Comparison of ENCODE assay signal across 8 cellular contexts in genomic region chr4:107772269-107772668, GRCh38. TPM values are rescaled to one million over a fixed set of nuclear protein-coding genes. Genes with fewer than 3 reads are reported as not detected.
DNase-seq lines count a peak whose midpoint lies in the region; ATAC-seq, FAIRE-seq and TF ChIP-seq lines count a peak whose summit lies in the region.
"Not testable (repeated sequence)": the region's sequence is repeated elsewhere in the genome, so short reads cannot be mapped to it uniquely, and the experiment has no call there.
"Had no signal": no experiment of that assay in that cellular context is flagged by ENCODE, and none has a peak within 500 bp of the region (broad histone marks: within the 10 kb centered on the region; RNA-seq: fewer than 3 reads in every experiment).

No MANE protein-coding gene starts in this region.

- not testable (repeated sequence) for DNase-seq in K562 (ENCODE audit: extremely low read depth in 1 of 4, low spot score in 3 of 4); HepG2 (ENCODE audit: low spot score)

- BruUV-seq in K562 (replicated peaks; lab: Mats Ljungman, UMichigan); HepG2 (replicated peaks; lab: Mats Ljungman, UMichigan): not testable (repeated sequence)

- not testable (repeated sequence) for TF ChIP-seq CTCF in HEK293 (tag by site-specific recombination; IDR thresholded peaks at IDR 0.05); K562 (IDR thresholded peaks at IDR 0.05 in 2 of 3, conservative IDR thresholded peaks at IDR 0.05 in 1 of 3; ENCODE audit: insufficient read depth in 2 of 3, low read depth in 1 of 3, low read length in 3 of 3); HepG2 (CRISPR knock-in tag; IDR thresholded peaks at IDR 0.05)

- TF ChIP-seq RAD21 in K562 (CRISPR knock-in tag; conservative IDR thresholded peaks at IDR 0.05 in 1 of 2, IDR thresholded peaks at IDR 0.05 in 1 of 2); HepG2 (CRISPR knock-in tag; IDR thresholded peaks at IDR 0.05): not testable (repeated sequence)

- not testable (repeated sequence) for H3K27me3 ChIP-seq in K562 (ENCODE audit: control insufficient read depth in 2 of 2, insufficient read depth in 2 of 2, low read length in 2 of 2); HepG2 (ENCODE audit: control insufficient read depth in 1 of 2, insufficient read depth in 2 of 2, low read length in 2 of 2)

- intact Hi-C loops in K562 (cut with micrococcal nuclease); HepG2 (cut with micrococcal nuclease; ENCODE audit: unreplicated experiment): not testable (repeated sequence)

- H3K9me3 ChIP-seq in HEK293 (ENCODE audit: control insufficient read depth, insufficient read depth, low read depth, low read length); K562 (replicated peaks; ENCODE audit: control insufficient read depth, insufficient read depth, low read depth, low read length); HepG2 (ENCODE audit: low read length): not testable (repeated sequence)

- CTCF ChIA-PET in HEK293 (lab: Yijun Ruan, JAX) = interaction anchor here (1.4 kb wide), 1 partner anchor 13 kb away, joined by 4 read pairs; no protein-coding TSS in a partner anchor
- CTCF ChIA-PET in K562 (lab: Yijun Ruan, JAX; ENCODE audit: low intra/inter-chr PET ratio); HepG2 (lab: Yijun Ruan, JAX; ENCODE audit: low intra/inter-chr PET ratio, low total read pairs): not testable (repeated sequence)

- 0% methylated on average over 5 of the region's 5 CpGs for WGBS in K562 (ENCODE audit: insufficient coverage, low coverage, missing lambda C conversion rate)
- WGBS in HepG2 (ENCODE audit: low lambda C conversion rate) = 70% methylated on average over 5 of the region's 5 CpGs

- not testable (repeated sequence) for H4K20me1 ChIP-seq in K562 (replicated peaks; ENCODE audit: control insufficient read depth, insufficient read depth, low read length); HepG2 (ENCODE audit: insufficient read depth, low read length)

- H3K4me3 ChIP-seq in HEK293 (ENCODE audit: low read depth, low read length); K562; HepG2 (replicated peaks in 1 of 3; ENCODE audit: insufficient read depth in 1 of 3, low read depth in 2 of 3, low read length in 3 of 3): not testable (repeated sequence)

- H2AFZ ChIP-seq in K562 (ENCODE audit: low read depth, low read length); HepG2 (ENCODE audit: low read length): not testable (repeated sequence)

- H3K9ac ChIP-seq in K562 (ENCODE audit: insufficient read depth in 1 of 2, low read depth in 2 of 2, low read length in 2 of 2); HepG2 (ENCODE audit: insufficient read depth, low read depth, low read length): not testable (repeated sequence)

- not testable (repeated sequence) for TF ChIP-seq EP300 in K562 (IDR thresholded peaks at IDR 0.05; ENCODE audit: low read length); HepG2 (IDR thresholded peaks at IDR 0.05; ENCODE audit: low read depth in 2 of 2, low read length in 2 of 2); HepG2 (CRISPR knock-in tag; IDR thresholded peaks at IDR 0.05; ENCODE audit: borderline replicate concordance)

- FAIRE-seq in K562 (lab: Jason Lieb, UNC); HepG2 (lab: Jason Lieb, UNC): not testable (repeated sequence)

- not testable (repeated sequence) for H3K36me3 ChIP-seq in HEK293 (ENCODE audit: control insufficient read depth in 2 of 2, insufficient read depth in 1 of 2, low read length in 2 of 2); K562 (ENCODE audit: control insufficient read depth, insufficient read depth, low read length); HepG2 (replicated peaks in 1 of 2; ENCODE audit: control insufficient read depth in 1 of 2, insufficient read depth in 2 of 2, low read length in 2 of 2)

- in situ Hi-C loops in K562 (cut with MboI) = loop anchor here (25.0 kb wide), 1 partner anchor 140 kb away; no protein-coding TSS in a partner anchor
- in situ Hi-C loops in HepG2 (cut with HindIII; ENCODE audit: extremely low pct_ligation_motif_present, low pct_unique_long_range_greater_than_20kb) = not testable (repeated sequence)

- not testable (repeated sequence) for H3K4me2 ChIP-seq in K562 (ENCODE audit: insufficient read depth, low read length); HepG2 (ENCODE audit: low read depth, low read length)

- POLR2A ChIA-PET in HEK293 (lab: Yijun Ruan, JAX); K562 (lab: Yijun Ruan, JAX); HepG2 (lab: Yijun Ruan, JAX): not testable (repeated sequence)

- not testable (repeated sequence) for ATAC-seq in K562, HepG2

- H3K79me2 ChIP-seq in K562 (ENCODE audit: control insufficient read depth, insufficient read depth, low read length); HepG2 (ENCODE audit: insufficient read depth, low read length): not testable (repeated sequence)

- TF ChIP-seq POLR2A in K562 (conservative IDR thresholded peaks at IDR 0.05); HepG2 (IDR thresholded peaks at IDR 0.05; ENCODE audit: insufficient read depth in 1 of 2, low read depth in 2 of 2, low read length in 2 of 2): not testable (repeated sequence)

- not testable (repeated sequence) for H3K27ac ChIP-seq in HEK293 (ENCODE audit: extremely low read depth, low read depth, low read length); K562 (ENCODE audit: extremely low read depth, low read depth, low read length); HepG2 (ENCODE audit: extremely low read length, insufficient read depth, low read length)

- not testable (repeated sequence) for H3K9me1 ChIP-seq in K562 (ENCODE audit: control insufficient read depth, insufficient read depth, low read length)

- H3K4me1 ChIP-seq in HEK293 (ENCODE audit: control insufficient read depth, insufficient read depth, low read length); K562 (replicated peaks in 1 of 2; ENCODE audit: control insufficient read depth in 2 of 2, insufficient read depth in 2 of 2, low read length in 2 of 2); HepG2 (ENCODE audit: insufficient read depth, low read length): not testable (repeated sequence)

RNA-seq across cellular contexts. Expression of gene PAPSS1, which starts 52.2 kb away (rescaled TPM):
- total RNA-seq in K562 (2011; cell fraction: chromatin; rRNA removed; ENCODE audit: low replicate concordance) = 12.8 and 15.1 TPM in 2 replicates
- 6.0 and 7.2 TPM in 2 replicates for total RNA-seq in K562 (2011; cell fraction: nucleolus; rRNA removed)
- 10.0 and 11.5 TPM in 2 replicates for total RNA-seq in K562 (2011; cell fraction: nucleoplasm; rRNA removed)
- total RNA-seq in K562 (2014; rRNA removed) = 21.1 and 25.4 TPM in 2 replicates
- 38.5 and 40.1 TPM in 2 replicates for total RNA-seq in K562 (2014; rRNA removed; fragmentation: Illumina TruSeq; extraction: Trizol)
- 43.2 and 46.3 TPM in 2 replicates for total RNA-seq in K562 (2015; rRNA removed; fragmentation: Illumina TruSeq; extraction: Trizol)
- total RNA-seq in K562 (2021) = 32.1 and 35.0 TPM in 2 replicates
- polyA plus RNA-seq in K562 (2011; rRNA removed) = 50.4 and 71.7 TPM in 2 replicates
- 19.6 and 57.1 TPM in 2 replicates for polyA plus RNA-seq in K562 (2011; cell fraction: cytosol; rRNA removed)
- polyA plus RNA-seq in K562 (2011; cell fraction: nucleus; rRNA removed) = 19.9 and 48.8 TPM in 2 replicates
- 49.9 and 59.4 TPM in 2 replicates for polyA plus RNA-seq in K562 (2012)
- polyA plus RNA-seq in K562 (2014; fragmentation: Illumina TruSeq; extraction: Trizol) = 35.1 and 41.9 TPM in 2 replicates
- polyA plus RNA-seq in K562 (2014; fragmentation: Nextera tagmentation; extraction: Ambion mirVana) = 10 to 100 TPM; 47.0 to 53.9 TPM
- polyA plus RNA-seq in K562 (2014; rRNA removed) = 29.4 and 39.3 TPM in 2 replicates
- polyA minus RNA-seq in K562 (2011; rRNA and poly(A)+ RNA removed) = 59.5 and 115 TPM in 2 replicates
- 20.5 and 26.2 TPM in 2 replicates for polyA minus RNA-seq in K562 (2011; cell fraction: cytosol; rRNA and poly(A)+ RNA removed)
- polyA minus RNA-seq in K562 (2011; cell fraction: nucleus; rRNA and poly(A)+ RNA removed) = 16.0 and 48.9 TPM in 2 replicates
- total RNA-seq in HepG2 (2016; rRNA removed; fragmentation: Illumina TruSeq; extraction: Trizol) = 126 and 170 TPM in 2 replicates
- total RNA-seq in HepG2 (2016; cell fraction: cytosol; rRNA removed; fragmentation: Illumina TruSeq; extraction: Trizol; ENCODE audit: low read depth) = 73.6 and 81.4 TPM in 2 replicates
- 127 and 163 TPM in 2 replicates for total RNA-seq in HepG2 (2016; cell fraction: insoluble cytoplasmic fraction; rRNA removed; fragmentation: Illumina TruSeq; extraction: Trizol)
- 33.8 and 41.6 TPM in 2 replicates for total RNA-seq in HepG2 (2016; cell fraction: membrane; rRNA removed; fragmentation: Illumina TruSeq; extraction: Trizol)
- 77.5 and 82.3 TPM in 2 replicates for total RNA-seq in HepG2 (2016; cell fraction: nucleus; rRNA removed; fragmentation: Illumina TruSeq; extraction: Trizol)
- polyA plus RNA-seq in HepG2 (2011; rRNA removed) = 71.9 and 105 TPM in 2 replicates
- polyA plus RNA-seq in HepG2 (2011; cell fraction: cytosol; rRNA removed) = 84.4 and 86.8 TPM in 2 replicates
- 50.7 and 63.9 TPM in 2 replicates for polyA plus RNA-seq in HepG2 (2011; cell fraction: nucleus; rRNA removed)
- 64.1 and 73.2 TPM in 2 replicates for polyA plus RNA-seq in HepG2 (2012)
- polyA plus RNA-seq in HepG2 (2016; cell fraction: cytosol; fragmentation: Illumina TruSeq; extraction: Trizol; ENCODE audit: low read depth) = 4.8 and 5.5 TPM in 2 replicates
- 147 and 149 TPM in 2 replicates for polyA plus RNA-seq in HepG2 (2016; cell fraction: insoluble cytoplasmic fraction; fragmentation: Illumina TruSeq; extraction: Trizol; ENCODE audit: low read depth)
- 9.3 and 13.3 TPM in 2 replicates for polyA plus RNA-seq in HepG2 (2016; cell fraction: membrane; fragmentation: Illumina TruSeq; extraction: Trizol; ENCODE audit: low read depth)
- 67.7 and 74.4 TPM in 2 replicates for polyA plus RNA-seq in HepG2 (2016; cell fraction: nucleus; fragmentation: Illumina TruSeq; extraction: Trizol; ENCODE audit: insufficient read depth, low read depth)
- 32.2 and 93.6 TPM in 2 replicates for polyA minus RNA-seq in HepG2 (2011; rRNA and poly(A)+ RNA removed; ENCODE audit: low replicate concordance)
- polyA minus RNA-seq in HepG2 (2011; cell fraction: cytosol; rRNA and poly(A)+ RNA removed) = 53.5 and 55.5 TPM in 2 replicates
- 75.1 and 79.7 TPM in 2 replicates for polyA minus RNA-seq in HepG2 (2011; cell fraction: nucleus; rRNA and poly(A)+ RNA removed)

RNA-seq across cellular contexts. Expression of gene SGMS2, which starts 52.5 kb away (rescaled TPM):
- total RNA-seq in K562 (2011; cell fraction: chromatin; rRNA removed; ENCODE audit: low replicate concordance) = 0.21 TPM in 1 of 2 replicates, not detected in the other
- 0.50 TPM in 1 of 2 replicates, not detected in the other for total RNA-seq in K562 (2011; cell fraction: nucleolus; rRNA removed)
- 0.15 and 0.84 TPM in 2 replicates for total RNA-seq in K562 (2011; cell fraction: nucleoplasm; rRNA removed)
- total RNA-seq in K562 (2014; rRNA removed) (not detected in 2 replicates), K562 (2014; rRNA removed; fragmentation: Illumina TruSeq; extraction: Trizol) (not detected in 2 replicates), K562 (2015; rRNA removed; fragmentation: Illumina TruSeq; extraction: Trizol) (not detected in 2 replicates), K562 (2021) (0.04 and 0.09 TPM in 2 replicates), HepG2 (2016; rRNA removed; fragmentation: Illumina TruSeq; extraction: Trizol) (1.2 and 1.3 TPM in 2 replicates)
- polyA plus RNA-seq in K562 (2011; rRNA removed) (0.01 and 0.13 TPM in 2 replicates), K562 (2014; fragmentation: Illumina TruSeq; extraction: Trizol) (not detected in 2 replicates), K562 (2014; fragmentation: Nextera tagmentation; extraction: Ambion mirVana) (under 1 TPM in 1 of 2 experiments, not detected in 1; 0.25 TPM), K562 (2014; rRNA removed) (0.07 TPM in 1 of 2 replicates, not detected in the other), HepG2 (2011; rRNA removed) (1.7 and 2.0 TPM in 2 replicates)
- polyA plus RNA-seq in K562 (2011; cell fraction: cytosol; rRNA removed) = 0.25 TPM in 1 of 2 replicates, not detected in the other
- polyA plus RNA-seq in K562 (2011; cell fraction: nucleus; rRNA removed) = 0.10 TPM in 1 of 2 replicates, not detected in the other
- 0.18 TPM in 1 of 2 replicates, not detected in the other for polyA plus RNA-seq in K562 (2012)
- 0.04 TPM in 1 of 2 replicates, not detected in the other for polyA minus RNA-seq in K562 (2011; rRNA and poly(A)+ RNA removed)
- polyA minus RNA-seq in K562 (2011; cell fraction: cytosol; rRNA and poly(A)+ RNA removed) = not detected in 2 replicates
- polyA minus RNA-seq in K562 (2011; cell fraction: nucleus; rRNA and poly(A)+ RNA removed) = 0.33 TPM in 1 of 2 replicates, not detected in the other
- 0.51 and 0.62 TPM in 2 replicates for total RNA-seq in HepG2 (2016; cell fraction: cytosol; rRNA removed; fragmentation: Illumina TruSeq; extraction: Trizol; ENCODE audit: low read depth)
- 1.4 TPM in 2 replicates for total RNA-seq in HepG2 (2016; cell fraction: insoluble cytoplasmic fraction; rRNA removed; fragmentation: Illumina TruSeq; extraction: Trizol)
- 0.72 and 0.99 TPM in 2 replicates for total RNA-seq in HepG2 (2016; cell fraction: membrane; rRNA removed; fragmentation: Illumina TruSeq; extraction: Trizol)
- total RNA-seq in HepG2 (2016; cell fraction: nucleus; rRNA removed; fragmentation: Illumina TruSeq; extraction: Trizol) = 1.2 and 1.7 TPM in 2 replicates
- polyA plus RNA-seq in HepG2 (2011; cell fraction: cytosol; rRNA removed) = 2.0 and 2.5 TPM in 2 replicates
- polyA plus RNA-seq in HepG2 (2011; cell fraction: nucleus; rRNA removed) = 1.00 and 1.9 TPM in 2 replicates
- polyA plus RNA-seq in HepG2 (2012) = 0.93 TPM in 2 replicates
- 0.08 and 0.22 TPM in 2 replicates for polyA plus RNA-seq in HepG2 (2016; cell fraction: cytosol; fragmentation: Illumina TruSeq; extraction: Trizol; ENCODE audit: low read depth)
- polyA plus RNA-seq in HepG2 (2016; cell fraction: insoluble cytoplasmic fraction; fragmentation: Illumina TruSeq; extraction: Trizol; ENCODE audit: low read depth) = 0.44 and 0.46 TPM in 2 replicates
- 0.29 and 0.37 TPM in 2 replicates for polyA plus RNA-seq in HepG2 (2016; cell fraction: membrane; fragmentation: Illumina TruSeq; extraction: Trizol; ENCODE audit: low read depth)
- polyA plus RNA-seq in HepG2 (2016; cell fraction: nucleus; fragmentation: Illumina TruSeq; extraction: Trizol; ENCODE audit: insufficient read depth, low read depth) = 0.57 and 0.93 TPM in 2 replicates
- polyA minus RNA-seq in HepG2 (2011; rRNA and poly(A)+ RNA removed; ENCODE audit: low replicate concordance) = 9.5 and 44.2 TPM in 2 replicates
- polyA minus RNA-seq in HepG2 (2011; cell fraction: cytosol; rRNA and poly(A)+ RNA removed) = 1.8 and 3.6 TPM in 2 replicates
- 5.3 and 7.5 TPM in 2 replicates for polyA minus RNA-seq in HepG2 (2011; cell fraction: nucleus; rRNA and poly(A)+ RNA removed)
- total RNA-seq: B cell; CD4-positive, CD25-positive, alpha-beta regulatory T cell; CD8-positive, alpha-beta T cell had no signal
- polyA plus RNA-seq: CD4-positive, alpha-beta memory T cell; CD4-positive, CD25-positive, alpha-beta regulatory T cell; CD8-positive, alpha-beta memory T cell had no signal
